In the genomic region with DNA sequence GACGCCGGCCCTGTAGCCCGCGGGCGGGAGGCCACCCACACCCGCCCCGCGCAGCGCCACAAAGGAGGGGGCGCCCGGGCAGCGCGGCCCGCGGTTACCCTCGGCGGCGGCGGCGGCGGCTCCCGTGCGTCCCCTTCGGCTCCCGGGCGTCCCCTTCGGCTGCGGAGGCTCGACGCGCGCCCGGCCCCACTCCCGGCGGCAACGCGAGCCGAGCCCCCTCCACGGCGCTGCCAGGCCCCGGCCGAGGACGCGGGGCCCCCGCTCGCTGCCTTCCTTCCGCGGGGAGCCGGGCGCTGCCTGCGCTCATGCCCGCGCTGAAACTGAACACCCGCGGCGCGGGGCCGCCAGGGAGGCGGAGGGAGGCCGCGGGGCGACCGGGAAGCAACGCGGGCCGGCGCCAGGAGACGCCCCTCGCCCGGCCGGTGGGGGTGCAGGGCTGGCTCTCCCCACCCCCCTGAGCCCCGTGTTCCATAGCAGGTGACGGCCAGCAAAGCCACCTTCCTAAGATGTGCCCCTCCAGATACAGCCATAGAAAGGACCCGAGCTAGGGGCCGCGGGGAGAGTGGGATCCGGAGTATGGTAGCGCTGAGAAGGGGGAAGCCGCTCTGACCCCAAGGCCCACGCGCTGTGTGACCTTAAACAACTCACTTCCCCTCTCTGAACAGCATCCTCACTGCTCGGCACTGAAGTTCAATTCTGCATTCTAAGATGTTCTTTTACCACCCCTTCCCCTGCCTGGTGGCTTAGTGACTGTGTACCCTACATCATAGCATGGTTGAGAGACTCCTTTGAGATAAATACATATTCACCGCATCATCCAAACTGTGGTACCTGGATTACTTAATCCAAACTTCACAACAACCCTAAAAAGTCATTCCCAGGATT, we compare ENCODE assay signal across 8 cellular contexts. TPM values are rescaled to one million over a fixed set of nuclear protein-coding genes. Genes with fewer than 3 reads are reported as not detected.
DNase-seq lines count a peak whose midpoint lies in the region; ATAC-seq, FAIRE-seq and TF ChIP-seq lines count a peak whose summit lies in the region.

No MANE protein-coding gene starts in this region.

- H3K4me3 Mint-ChIP-seq in Calu3 (ENCODE audit: low read depth, unreplicated experiment) = peak overlapping the region; percentile 84

- DNase-seq in Calu3 (no peak), fibroblast of the aortic adventitia (ENCODE audit: low read depth) (no peak), pancreas (peak in 2 of 6 donors; percentile 36 to 75), NOMO-1 treated with DMSO at 0.1 percent for 48 hours (lab: John Stamatoyannopoulos, UW; ENCODE audit: unreplicated experiment) (no peak)
- no peak for DNase-seq in Jurkat, Clone E6-1 (ENCODE audit: low read depth, low spot score)
- DNase-seq in activated T-cell treated with anti-CD3 and anti-CD28 coated beads, Interleukin-2, amount 50 U/mL, for 48 hours = peak; percentile 48

- peaks cover 28% of the 10 kb centered on the region for H3K36me3 Mint-ChIP-seq in Calu3 (ENCODE audit: insufficient read depth, unreplicated experiment)

- H3K27ac Mint-ChIP-seq in Calu3 (ENCODE audit: unreplicated experiment) = peak overlapping the region; percentile 90

- peaks cover 0 to 6% (median 4%) of the 10 kb centered on the region in 3 donors for H3K4me1 ChIP-seq in pancreas

- no peaks in the 10 kb centered on the region for H3K9me3 ChIP-seq in pancreas

- H3K4me3 ChIP-seq in Jurkat, Clone E6-1 (ENCODE audit: low read length) = peak overlapping the region; percentile 52
- peak overlapping the region; percentile 60 for H3K4me3 ChIP-seq in fibroblast of the aortic adventitia (ENCODE audit: low read depth, low read length)
- peak overlapping the region; percentile 43 to 80 (median 68) for H3K4me3 ChIP-seq in pancreas

- WGBS in pancreas, 2 donors = 2 to 4% methylated on average over 24 to 83 of the region's 83 CpGs

- no peaks in the 10 kb centered on the region for H3K36me3 ChIP-seq in pancreas

- no peak for FAIRE-seq in pancreas (lab: Jason Lieb, UNC)

- TF ChIP-seq CTCF in Calu3 (IDR thresholded peaks at IDR 0.05; ENCODE audit: unreplicated experiment) (no peak), fibroblast of the aortic adventitia (IDR thresholded peaks at IDR 0.05; ENCODE audit: insufficient read depth, low read length) (no peak), pancreas (IDR thresholded peaks at IDR 0.05) (no peak)

- CTCF ChIA-PET in Calu3 (lab: Charles Lee) = interaction anchor here (1.1 to 1.4 kb wide), 4 partner anchors 7 to 149 kb away, joined by 3 to 4 read pairs (median 4); no protein-coding TSS in a partner anchor

- H3K27me3 Mint-ChIP-seq in Calu3 (ENCODE audit: unreplicated experiment) = no peaks in the 10 kb centered on the region

- H3K27ac ChIP-seq in pancreas = peak overlapping the region; percentile 67 to 93 (median 88)

- no TSS peak for BruUV-seq in Calu3 (replicated peaks; lab: Mats Ljungman, UMichigan)

- intact Hi-C loops in Calu3 (cut with micrococcal nuclease; ENCODE audit: unreplicated experiment) = no loop called here
- intact Hi-C loops in pancreas (cut with DNase I) = no loop called here

- H3K27me3 ChIP-seq in pancreas = no peaks in the 10 kb centered on the region

- ATAC-seq in GM21423 (IDR thresholded peaks at IDR 0.05; ENCODE audit: unreplicated experiment) (peak; percentile 16), pancreas (peak; percentile 17 to 52 (median 32)), GM18519 (IDR thresholded peaks at IDR 0.05; ENCODE audit: low FRiP score, unreplicated experiment) (no peak)

- peaks cover 21% of the 10 kb centered on the region for H3K4me1 Mint-ChIP-seq in Calu3 (ENCODE audit: low read depth, unreplicated experiment)

- no peaks in the 10 kb centered on the region for H3K9me3 Mint-ChIP-seq in Calu3 (ENCODE audit: low read depth, unreplicated experiment)

RNA-seq across cellular contexts. Expression of a gene that starts 42.8 kb away (rescaled TPM):
- total RNA-seq in Calu3 (2022) (23.8 and 24.7 TPM in 2 replicates), fibroblast of the aortic adventitia (ENCODE audit: low replicate concordance) (26.8 and 29.8 TPM in 2 replicates), pancreas (10 to 100 TPM in 3 of 6 donors, 1 to 10 TPM in 3; 7.4 to 21.7 (median 9.8) TPM)
- polyA plus RNA-seq in Jurkat, Clone E6-1 (2012; ENCODE audit: insufficient read depth, insufficient read length) = 54.3 TPM
- polyA plus RNA-seq in pancreas = 10 to 100 TPM; 10.6 to 11.6 TPM

Comparison
In these comparisons a context has a peak if more than half of its experiments do, and no peak if none do; other contexts are left out.
1. DNase-seq: peak in activated T-cell treated with anti-CD3 and anti-CD28 coated beads, Interleukin-2, amount 50 U/mL, for 48 hours (2 of 2); none in Calu3 (single experiment), Jurkat, Clone E6-1 (single experiment), fibroblast of the aortic adventitia (single experiment) and NOMO-1 treated with DMSO at 0.1 percent for 48 hours (single experiment).
2. Peak in every context shown above with its lines, with median percentiles within 50 percentile points of each other: H3K4me3 ChIP-seq.